12 cellular contexts compared by ENCODE assay signal in genomic region chr7:33805630-33806233, GRCh38.
DNase-seq lines count a peak whose midpoint lies in the region; ATAC-seq and TF ChIP-seq lines count a peak whose summit lies in the region.
"Had no signal": no experiment of that assay in that cellular context is flagged by ENCODE, and none has a peak within 500 bp of the region (broad histone marks: within the 10 kb centered on the region; RNA-seq: fewer than 3 reads in every experiment).

No MANE protein-coding gene starts in this region.

- peaks cover 0 to 17% of the 10 kb centered on the region in 2 donors for H3K4me1 ChIP-seq in right atrium auricular region
- H3K4me1 ChIP-seq: Peyer's patch had no signal

- H3K27me3 ChIP-seq in right atrium auricular region = no peaks in the 10 kb centered on the region
- H3K27me3 ChIP-seq: Peyer's patch, thyroid gland had no signal

- TF ChIP-seq CTCF in right atrium auricular region (IDR thresholded peaks at IDR 0.05) = no peak
- no peak for TF ChIP-seq CTCF in choroid plexus epithelial cell (conservative IDR thresholded peaks at IDR 0.05; ENCODE audit: low read depth, low read length)

- no peak for DNase-seq in Right ventricle myocardium inferior (ENCODE audit: missing footprints)
- DNase-seq in right atrium auricular region (ENCODE audit: low spot score) = no peak
- peak; percentile 58 for DNase-seq in choroid plexus epithelial cell (ENCODE audit: low read depth)
- peak; percentile 34 for DNase-seq in kidney glomerular epithelial cell (lab: John Stamatoyannopoulos, UW)
- DNase-seq in ureter (ENCODE audit: low spot score) = peak; percentile 36
- no peak for DNase-seq in NCI-H1092 (lab: John Stamatoyannopoulos, UW)
- DNase-seq: activated CD8-positive, alpha-beta T cell treated with anti-CD3 and anti-CD28 coated beads, Interleukin-2, amount 10 ng/mL, durations not matched to agents 7 days and 5 days; effector memory CD4-positive, alpha-beta T cell; Peyer's patch; thyroid gland had no signal

- H3K36me3 ChIP-seq in right atrium auricular region = no peaks in the 10 kb centered on the region
- H3K36me3 ChIP-seq: Peyer's patch, thyroid gland had no signal

- H3K4me3 ChIP-seq in right atrium auricular region (no peak overlapping the region), choroid plexus epithelial cell (ENCODE audit: low read depth, low read length) (no peak overlapping the region)
- H3K4me3 ChIP-seq: Peyer's patch, thyroid gland had no signal

- H3K9me3 ChIP-seq in right atrium auricular region = no peaks in the 10 kb centered on the region
- H3K9me3 ChIP-seq: Peyer's patch, thyroid gland had no signal

- intact Hi-C loops in Right ventricle myocardium inferior (cut with DNase I) = loop anchor here (5.0 kb wide), 1 partner anchor 43 kb away; no protein-coding TSS in a partner anchor

- peak overlapping the region in 1 of 2 donors; percentile 34 for H3K27ac ChIP-seq in right atrium auricular region
- H3K27ac ChIP-seq: Peyer's patch, thyroid gland had no signal

- ATAC-seq in Right ventricle myocardium inferior (peak; percentile 81), esophagus mucosa (no peak), HG02970 (IDR thresholded peaks at IDR 0.05; ENCODE audit: low FRiP score, unreplicated experiment) (no peak)
- ATAC-seq: activated CD8-positive, alpha-beta T cell treated with anti-CD3 and anti-CD28 coated beads, Interleukin-2, amount 10 ng/mL, durations not matched to agents 7 days and 5 days had no signal

Comparison
In these comparisons a context has a peak if more than half of its experiments do, and no peak if none do; other contexts are left out.
1. DNase-seq: peak in choroid plexus epithelial cell (single experiment), kidney glomerular epithelial cell (single experiment) and ureter (single experiment); none in Right ventricle myocardium inferior (single experiment), right atrium auricular region (single experiment) and NCI-H1092 (single experiment).